In the genomic region with DNA sequence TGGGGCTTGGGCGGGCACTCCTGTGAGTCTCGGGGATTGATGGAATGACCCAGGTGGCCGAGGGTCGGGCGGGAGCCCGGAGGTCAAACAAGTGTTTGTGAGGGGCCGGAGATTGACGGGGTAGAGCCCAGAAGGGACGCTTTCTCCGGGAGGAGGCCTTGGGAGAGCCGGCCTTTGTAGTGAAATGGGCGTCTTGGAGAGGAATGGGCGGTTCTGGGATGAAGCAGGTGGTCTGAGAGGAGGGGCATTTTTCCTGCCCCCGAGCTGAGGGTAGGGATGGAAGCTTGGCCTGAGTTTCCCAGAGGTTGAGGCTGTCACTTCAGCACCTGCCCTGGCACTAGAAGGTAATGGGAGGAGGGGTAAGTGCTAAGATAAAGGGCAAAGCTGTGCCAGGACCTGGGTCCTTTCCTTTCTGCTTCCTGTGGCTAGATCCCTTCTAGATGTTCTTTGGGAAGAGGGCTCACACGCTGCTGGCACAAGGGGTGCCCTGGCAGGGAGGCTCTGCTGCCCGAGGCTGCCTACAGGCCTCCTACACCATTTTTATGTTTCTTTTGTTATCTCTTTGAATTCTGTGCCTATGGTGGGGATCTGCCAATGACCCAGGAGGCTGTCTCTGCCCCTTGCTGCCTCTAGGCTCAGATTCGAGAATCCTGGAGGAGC, we compare ENCODE assay signal across 9 cellular contexts. TPM values are rescaled to one million over a fixed set of nuclear protein-coding genes. Genes with fewer than 3 reads are reported as not detected.
DNase-seq lines count a peak whose midpoint lies in the region; ATAC-seq, FAIRE-seq and TF ChIP-seq lines count a peak whose summit lies in the region.
"Had no signal": no experiment of that assay in that cellular context is flagged by ENCODE, and none has a peak within 500 bp of the region (broad histone marks: within the 10 kb centered on the region; RNA-seq: fewer than 3 reads in every experiment).

No MANE protein-coding gene starts in this region.

- peaks cover 3% of the 10 kb centered on the region for H3K36me3 Mint-ChIP-seq in effector memory CD8-positive, alpha-beta T cell (ENCODE audit: insufficient read depth)

- H2BK120ac ChIP-seq in IMR-90 (ENCODE audit: low read depth, low read length), result no peak overlapping the region

- H3K4me1 Mint-ChIP-seq in effector memory CD8-positive, alpha-beta T cell (ENCODE audit: low read depth in 2 of 2), result peaks cover 5 to 11% of the 10 kb centered on the region in 2 donors

- CTCF ChIA-PET in IMR-90 (lab: Yijun Ruan, JAX), result interaction anchor here (1.0 kb wide), 1 partner anchor 10 kb away, joined by 3 read pairs; no protein-coding TSS in a partner anchor

- no peak overlapping the region for H3K27ac Mint-ChIP-seq in effector memory CD8-positive, alpha-beta T cell

- TF ChIP-seq RAD21 in IMR-90 (IDR thresholded peaks at IDR 0.05; ENCODE audit: low read length), result no peak

- DNase-seq in IMR-90, result no peak
- DNase-seq in effector memory CD8-positive, alpha-beta T cell, result no peak
- no peak for DNase-seq in SHP77 treated with DMSO at 0.1 percent for 48 hours (lab: John Stamatoyannopoulos, UW)
- no peak for DNase-seq in RCC 7860 (ENCODE audit: low spot score)
- DNase-seq in urothelium cell line (ENCODE audit: low spot score), result no peak

- no peaks in the 10 kb centered on the region for H3K36me3 ChIP-seq in BLaER1 treated with 17β-estradiol and CSF1 and Interleukin-3, amounts not matched to agents 10 nM and 100 nM
- H3K36me3 ChIP-seq in IMR-90 (ENCODE audit: control insufficient read depth, insufficient read depth, low read length), result no peaks in the 10 kb centered on the region
- peaks cover 4% of the 10 kb centered on the region for H3K36me3 ChIP-seq in neuron (ENCODE audit: insufficient read depth, low read length)

- peak overlapping the region; percentile 93 to 100 (median 98) for H3K4me2 ChIP-seq in BLaER1 treated with 17β-estradiol and CSF1 and Interleukin-3, amounts not matched to agents 10 nM and 100 nM
- peak overlapping the region; percentile 77; the same call in 1 of the 2 replicates for H3K4me2 ChIP-seq in IMR-90 (ENCODE audit: low read depth, low read length)

- H4K91ac ChIP-seq in IMR-90 (ENCODE audit: insufficient read depth, low read depth, low read length), result no peak overlapping the region

- H3K79me1 ChIP-seq in IMR-90 (ENCODE audit: low read depth in 1 of 2, low read length in 2 of 2), result no peaks in the 10 kb centered on the region

- peak overlapping the region; percentile 61 to 77 (median 68); a peak in 19 of 20 replicates for H3K4me3 ChIP-seq in BLaER1 treated with 17β-estradiol and CSF1 and Interleukin-3, amounts not matched to agents 10 nM and 100 nM
- no peak overlapping the region for H3K4me3 ChIP-seq in IMR-90 (ENCODE audit: insufficient read depth, low read depth, low read length)
- H3K4me3 ChIP-seq in neuron (ENCODE audit: low read length), result peak overlapping the region; percentile 52

- peak overlapping the region; percentile 71 to 75 for H3K4me3 Mint-ChIP-seq in effector memory CD8-positive, alpha-beta T cell

- TF ChIP-seq CTCF in IMR-90 (conservative IDR thresholded peaks at IDR 0.05; ENCODE audit: low read depth, low read length), result no peak

- 26% methylated on average over 12 of the region's 17 CpGs; no CpG with 5 or more reads in 1 of the 2 experiments for WGBS in IMR-90 (ENCODE audit: extremely low coverage in 2 of 2, insufficient read length in 1 of 2), 2 experiments

- no peak overlapping the region for H2BK20ac ChIP-seq in IMR-90 (ENCODE audit: low read depth, low read length)

- no peak overlapping the region for H3K27ac ChIP-seq in BLaER1 treated with 17β-estradiol and CSF1 and Interleukin-3, amounts not matched to agents 10 nM and 100 nM
- H3K27ac ChIP-seq in IMR-90 (ENCODE audit: insufficient read depth, low read length), result no peak overlapping the region

- H2BK5ac ChIP-seq in IMR-90 (ENCODE audit: low read depth, low read length, poor library complexity, severe bottlenecking), result no peak overlapping the region

- H3K9me3 ChIP-seq in BLaER1 treated with 17β-estradiol and CSF1 and Interleukin-3, amounts not matched to agents 10 nM and 100 nM (replicated peaks in 1 of 11), result no peaks in the 10 kb centered on the region
- H3K9me3 ChIP-seq in IMR-90 (ENCODE audit: control insufficient read depth, insufficient read depth, low read length) (no peaks in the 10 kb centered on the region), neuron (ENCODE audit: low read length) (no peaks in the 10 kb centered on the region)

- no peak overlapping the region for H3K14ac ChIP-seq in IMR-90 (replicated peaks; ENCODE audit: low read depth, low read length)

- no peaks in the 10 kb centered on the region for H3K9me3 Mint-ChIP-seq in effector memory CD8-positive, alpha-beta T cell

- in situ Hi-C loops in IMR-90 (cut with MboI; ENCODE audit: low sequenced_read_pairs), result no loop called here

- H4K20me1 ChIP-seq in BLaER1 treated with 17β-estradiol and CSF1 and Interleukin-3, amounts not matched to agents 10 nM and 100 nM, result peaks cover 0 to 7% (median 0%) of the 10 kb centered on the region in 11 experiments; a peak in 1 of 22 replicates
- no peaks in the 10 kb centered on the region for H4K20me1 ChIP-seq in IMR-90 (ENCODE audit: insufficient read depth, low read length)

- H4K8ac ChIP-seq in IMR-90 (ENCODE audit: low read depth in 2 of 2, low read length in 2 of 2), result no peak overlapping the region

- H3K4ac ChIP-seq in IMR-90 (ENCODE audit: low read depth, low read length), result no peak overlapping the region

- H3K18ac ChIP-seq in IMR-90 (ENCODE audit: low read depth, low read length), result no peak overlapping the region

- H2BK15ac ChIP-seq in IMR-90 (ENCODE audit: low read depth, low read length), result no peak overlapping the region

- H3K23ac ChIP-seq in IMR-90 (ENCODE audit: low read depth, low read length), result no peak overlapping the region

- POLR2A ChIA-PET in IMR-90 (lab: Charles Lee; ENCODE audit: unreplicated experiment), result no interaction called here

- no TSS peak for BruUV-seq in IMR-90 (replicated peaks; lab: Mats Ljungman, UMichigan)

- H2AFZ ChIP-seq in IMR-90 (replicated peaks; ENCODE audit: low read length, poor library complexity) (peak overlapping the region; percentile 61), neuron (ENCODE audit: low read depth, low read length) (peak overlapping the region; percentile 89)

- H4K5ac ChIP-seq in IMR-90 (ENCODE audit: low read depth, low read length), result no peak overlapping the region

- TF ChIP-seq POLR2A in IMR-90 (IDR thresholded peaks at IDR 0.05; ENCODE audit: low read depth, low read length), result no peak

- peaks cover 19 to 68% (median 44%) of the 10 kb centered on the region in 10 experiments for H3K4me1 ChIP-seq in BLaER1 treated with 17β-estradiol and CSF1 and Interleukin-3, amounts not matched to agents 10 nM and 100 nM
- H3K4me1 ChIP-seq in IMR-90 (ENCODE audit: control insufficient read depth, insufficient read depth, low read length) (peaks cover 11% of the 10 kb centered on the region), neuron (ENCODE audit: insufficient read depth, low read length) (peaks cover 11% of the 10 kb centered on the region)

- no peak overlapping the region; the same call in 1 of the 2 replicates for H2AK5ac ChIP-seq in IMR-90 (ENCODE audit: low read depth, low read length)

- intact Hi-C loops in IMR-90 (cut with micrococcal nuclease), result no loop called here

- H3K56ac ChIP-seq in IMR-90 (ENCODE audit: extremely low read depth, insufficient read depth, low read length), result no peak overlapping the region

- H3K27me3 ChIP-seq in BLaER1 treated with 17β-estradiol and CSF1 and Interleukin-3, amounts not matched to agents 10 nM and 100 nM, result peaks cover 30 to 40% (median 35%) of the 10 kb centered on the region in 11 experiments
- peaks cover 36% of the 10 kb centered on the region for H3K27me3 ChIP-seq in IMR-90 (ENCODE audit: control insufficient read depth, insufficient read depth, low read length)
- H3K27me3 ChIP-seq in neuron (ENCODE audit: insufficient read depth, low read length), result no peaks in the 10 kb centered on the region

- FAIRE-seq in RCC 7860 (lab: Jason Lieb, UNC), result no peak
- FAIRE-seq in urothelium cell line (lab: Jason Lieb, UNC), result no peak
- FAIRE-seq: frontal cortex had no signal

- ATAC-seq in IMR-90 (ENCODE audit: low read depth), result no peak
- ATAC-seq in effector memory CD8-positive, alpha-beta T cell (replicated peaks), result no peak
- no peak for ATAC-seq in GM21381 (IDR thresholded peaks at IDR 0.05; ENCODE audit: unreplicated experiment)

- peak overlapping the region in 5 of 11 experiments; percentile 68 to 80 (median 75); a peak in 8 of 22 replicates for H3K9ac ChIP-seq in BLaER1 treated with 17β-estradiol and CSF1 and Interleukin-3, amounts not matched to agents 10 nM and 100 nM
- H3K9ac ChIP-seq in IMR-90 (ENCODE audit: low read depth, low read length), result no peak overlapping the region

- peaks cover 2% of the 10 kb centered on the region; the same call in 1 of the 2 replicates for H3K9me1 ChIP-seq in IMR-90 (ENCODE audit: insufficient read depth, low read length)

- dilution Hi-C loops in IMR-90 (cut with HindIII; ENCODE audit: low sequenced_read_pairs, unreplicated experiment), result no loop called here

- H2AK9ac ChIP-seq in IMR-90 (replicated peaks; ENCODE audit: low read depth, low read length, poor library complexity), result no peak overlapping the region

- H3K27me3 Mint-ChIP-seq in effector memory CD8-positive, alpha-beta T cell, result peaks cover 36 to 59% of the 10 kb centered on the region in 2 donors

TF ChIP-seq in IMR-90, 13 proteins besides CTCF, POLR2A, EP300 and RAD21 (continues in another document):
- TF ChIP-seq RCOR1 (IDR thresholded peaks at IDR 0.05; ENCODE audit: insufficient replicate concordance, low read length), result no peak
- TF ChIP-seq FOS (IDR thresholded peaks at IDR 0.05; ENCODE audit: low read depth, low read length), result no peak
- TF ChIP-seq MXI1 (IDR thresholded peaks at IDR 0.05; ENCODE audit: borderline replicate concordance, low read depth, low read length), result no peak
- no peak for TF ChIP-seq CEBPB (IDR thresholded peaks at IDR 0.05; ENCODE audit: low read depth, low read length)
- no peak for TF ChIP-seq BHLHE40 (IDR thresholded peaks at IDR 0.05; ENCODE audit: low read depth, low read length)
- TF ChIP-seq NFE2L2 (IDR thresholded peaks at IDR 0.05; ENCODE audit: low read depth, low read length), result no peak
- TF ChIP-seq RFX5 (IDR thresholded peaks at IDR 0.05; ENCODE audit: low read depth, low read length), result no peak
- TF ChIP-seq, protein P1, sequence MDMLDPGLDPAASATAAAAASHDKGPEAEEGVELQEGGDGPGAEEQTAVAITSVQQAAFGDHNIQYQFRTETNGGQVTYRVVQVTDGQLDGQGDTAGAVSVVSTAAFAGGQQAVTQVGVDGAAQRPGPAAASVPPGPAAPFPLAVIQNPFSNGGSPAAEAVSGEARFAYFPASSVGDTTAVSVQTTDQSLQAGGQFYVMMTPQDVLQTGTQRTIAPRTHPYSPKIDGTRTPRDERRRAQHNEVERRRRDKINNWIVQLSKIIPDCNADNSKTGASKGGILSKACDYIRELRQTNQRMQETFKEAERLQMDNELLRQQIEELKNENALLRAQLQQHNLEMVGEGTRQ (IDR thresholded peaks at IDR 0.05; ENCODE audit: low read depth, low read length), result no peak
- no peak for TF ChIP-seq CHD1 (IDR thresholded peaks at IDR 0.05; ENCODE audit: low read depth, low read length)

RNA-seq across cellular contexts. Expression of gene NDUFS5, which starts 56.1 kb away (rescaled TPM):
- 645 and 1,415 TPM in 2 replicates for total RNA-seq in IMR-90 (2012; rRNA removed)
- polyA plus RNA-seq in IMR-90 (2012; rRNA removed), result 934 and 1,092 TPM in 2 replicates
- polyA plus RNA-seq in IMR-90 (2012; cell fraction: cytosol; rRNA removed), result 334 and 1,229 TPM in 2 replicates
- polyA plus RNA-seq in IMR-90 (2012; cell fraction: nucleus; rRNA removed; ENCODE audit: low replicate concordance), result 41.9 and 410 TPM in 2 replicates
